ENCODE assay signal across 7 cellular contexts in genomic region chr7:35253182-35253679, GRCh38. TPM values are rescaled to one million over a fixed set of nuclear protein-coding genes. Genes with fewer than 3 reads are reported as not detected.
DNase-seq lines count a peak whose midpoint lies in the region; ATAC-seq and TF ChIP-seq lines count a peak whose summit lies in the region.

No MANE protein-coding gene starts in this region.

- H4K20me1 ChIP-seq in SK-N-SH (ENCODE audit: insufficient read depth) = no peaks in the 10 kb centered on the region; the same call in 1 of the 2 replicates

- H3K79me2 ChIP-seq in SK-N-SH (ENCODE audit: insufficient read depth) = peaks cover 32% of the 10 kb centered on the region

- TF ChIP-seq CTCF in SK-N-SH (IDR thresholded peaks at IDR 0.05) (no peak), heart left ventricle (IDR thresholded peaks at IDR 0.05) (no peak)

- peaks cover 14 to 45% of the 10 kb centered on the region in 2 experiments for H3K4me1 ChIP-seq in SK-N-SH (ENCODE audit: control insufficient read depth in 1 of 2, insufficient read depth in 2 of 2, low read depth in 1 of 2, low read length in 1 of 2)
- H3K4me1 ChIP-seq in heart left ventricle = peaks cover 0 to 25% (median 3%) of the 10 kb centered on the region in 12 donors

- POLR2A ChIA-PET in SK-N-SH (lab: Yijun Ruan, JAX) = no interaction called here

- CTCF ChIA-PET in SK-N-SH (lab: Yijun Ruan, JAX) = interaction anchor here (0.9 to 1.6 kb wide), 2 partner anchors 62 to 283 kb away, joined by 3 read pairs; no protein-coding TSS in a partner anchor

- H3K27ac ChIP-seq in SK-N-SH (ENCODE audit: low read depth in 2 of 2, low read length in 1 of 2) (peak overlapping the region; percentile 59 to 82), heart left ventricle (peak overlapping the region; percentile 80 to 97 (median 90))

- no peak for TF ChIP-seq RAD21 in SK-N-SH (IDR thresholded peaks at IDR 0.05; ENCODE audit: low read length)

- no peaks in the 10 kb centered on the region for H3K9me2 ChIP-seq in SK-N-SH

- H3K9ac ChIP-seq in SK-N-SH = peak overlapping the region; percentile 81

- DNase-seq in H7 (peak; percentile 79), SK-N-SH (peak; percentile 84), heart left ventricle (peak in 1 of 5 donors; percentile 28), retina (peak; percentile 84)

- peak overlapping the region; percentile 97 for H2AFZ ChIP-seq in SK-N-SH (ENCODE audit: low read depth)

- ATAC-seq in heart left ventricle (no peak), GM18502 (IDR thresholded peaks at IDR 0.05; ENCODE audit: poor library complexity, unreplicated experiment) (no peak), HG02852 (IDR thresholded peaks at IDR 0.05; ENCODE audit: unreplicated experiment) (no peak), GM18505 (IDR thresholded peaks at IDR 0.05; ENCODE audit: unreplicated experiment) (no peak)

- TF ChIP-seq POLR2A in heart left ventricle (IDR thresholded peaks at IDR 0.05) = no peak
- TF ChIP-seq POLR2A in GM18505 (IDR thresholded peaks at IDR 0.05; ENCODE audit: borderline replicate concordance, extremely low read depth, insufficient read depth, insufficient read length) = no peak

- no peaks in the 10 kb centered on the region for H3K9me3 ChIP-seq in SK-N-SH
- no peaks in the 10 kb centered on the region for H3K9me3 ChIP-seq in heart left ventricle

- H3K4me3 ChIP-seq in H7 (ENCODE audit: insufficient read depth, low read depth, low read length) (peak overlapping the region; percentile 50), SK-N-SH (ENCODE audit: low read depth in 2 of 2, low read length in 1 of 2) (peak overlapping the region; percentile 76 to 93), heart left ventricle (peak overlapping the region; percentile 47 to 90 (median 74))

- H3F3A ChIP-seq in SK-N-SH (replicated peaks; ENCODE audit: insufficient read depth) = no peaks in the 10 kb centered on the region

- H3K27me3 ChIP-seq in H7 (ENCODE audit: control insufficient read depth, insufficient read depth, low read length) = peaks cover 99% of the 10 kb centered on the region
- H3K27me3 ChIP-seq in SK-N-SH (ENCODE audit: insufficient read depth) = no peaks in the 10 kb centered on the region
- peaks cover 0 to 100% (median 19%) of the 10 kb centered on the region in 9 donors for H3K27me3 ChIP-seq in heart left ventricle

- WGBS in SK-N-SH (ENCODE audit: low lambda C conversion rate) = 7% methylated on average over 16 of the region's 29 CpGs
- 2% methylated on average over 23 to 29 of the region's 29 CpGs for WGBS in heart left ventricle, 4 donors

- TF ChIP-seq EP300 in SK-N-SH (IDR thresholded peaks at IDR 0.05; ENCODE audit: borderline replicate concordance in 1 of 2, low read depth in 1 of 2, low read length in 1 of 2) = no peak

- H3K36me3 ChIP-seq in H7 (replicated peaks; ENCODE audit: control insufficient read depth, insufficient read depth, low read length) (no peaks in the 10 kb centered on the region), SK-N-SH (replicated peaks in 1 of 2; ENCODE audit: control insufficient read depth in 1 of 2, insufficient read depth in 2 of 2, low read length in 1 of 2) (peaks cover under 1% of the 10 kb centered on the region in 2 experiments), heart left ventricle (peaks cover 0 to 11% (median 0%) of the 10 kb centered on the region in 9 donors)

- intact Hi-C loops in heart left ventricle (cut with DNase I) = loop anchor here in 8 of 10 donors (5.0 to 10.0 kb wide), 7 partner anchors 122 to 272 kb away; no protein-coding TSS in a partner anchor

- peak overlapping the region; percentile 98 for H3K4me2 ChIP-seq in SK-N-SH

TF ChIP-seq in SK-N-SH, 30 proteins besides CTCF, POLR2A, EP300 and RAD21:
- TF ChIP-seq SIN3A (IDR thresholded peaks at IDR 0.05; ENCODE audit: borderline replicate concordance, low read depth, low read length) = 0 out of 2 replicates have a peak, but pooled peaks have one; percentile 23
- TF ChIP-seq MXI1 (IDR thresholded peaks at IDR 0.05; ENCODE audit: low read depth, low read length) = no peak
- TF ChIP-seq, protein P1, sequence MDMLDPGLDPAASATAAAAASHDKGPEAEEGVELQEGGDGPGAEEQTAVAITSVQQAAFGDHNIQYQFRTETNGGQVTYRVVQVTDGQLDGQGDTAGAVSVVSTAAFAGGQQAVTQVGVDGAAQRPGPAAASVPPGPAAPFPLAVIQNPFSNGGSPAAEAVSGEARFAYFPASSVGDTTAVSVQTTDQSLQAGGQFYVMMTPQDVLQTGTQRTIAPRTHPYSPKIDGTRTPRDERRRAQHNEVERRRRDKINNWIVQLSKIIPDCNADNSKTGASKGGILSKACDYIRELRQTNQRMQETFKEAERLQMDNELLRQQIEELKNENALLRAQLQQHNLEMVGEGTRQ (IDR thresholded peaks at IDR 0.05; ENCODE audit: borderline replicate concordance, low read depth, low read length) = no peak
- TF ChIP-seq, protein P2, sequence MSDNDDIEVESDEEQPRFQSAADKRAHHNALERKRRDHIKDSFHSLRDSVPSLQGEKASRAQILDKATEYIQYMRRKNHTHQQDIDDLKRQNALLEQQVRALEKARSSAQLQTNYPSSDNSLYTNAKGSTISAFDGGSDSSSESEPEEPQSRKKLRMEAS (IDR thresholded peaks at IDR 0.05; ENCODE audit: low read depth) = peak; percentile 30; the same call in 1 of the 2 replicates
- TF ChIP-seq CHD2 (IDR thresholded peaks at IDR 0.05; ENCODE audit: low read length, partially characterized antibody) = no peak

RNA-seq across cellular contexts. Expression of gene TBX20, which starts 0.7 kb away (rescaled TPM):
- 0.30 and 0.69 TPM in 2 replicates for total RNA-seq in H7 (2014; rRNA removed; shearing (Covaris generic))
- polyA plus RNA-seq in SK-N-SH (2012; rRNA removed) (1.0 and 1.5 TPM in 2 replicates), heart left ventricle (10 to 100 TPM in 1 of 2 donors, 1 to 10 TPM in 1; 5.1 to 30.8 TPM)
- polyA plus RNA-seq in SK-N-SH (2012; cell fraction: cytosol; rRNA removed) = 0.62 and 0.80 TPM in 2 replicates
- 1.0 and 1.1 TPM in 2 replicates for polyA plus RNA-seq in SK-N-SH (2012; cell fraction: nucleus; rRNA removed)
- total RNA-seq in heart left ventricle = 100 to 1,000 TPM in 7 of 9 donors, 10 to 100 TPM in 2; 84.8 to 155 (median 127) TPM

Comparison
In these comparisons a context has a peak if more than half of its experiments do, and no peak if none do; other contexts are left out.
1. RNA of gene TBX20, which starts 0.7 kb away (total RNA-seq): 84.8 to 155 TPM in heart left ventricle; 0.30 to 0.69 TPM in H7; every median in the first group is over 10 times any median in the second.
2. Peak in every context shown above with its lines, with median percentiles within 50 percentile points of each other: H3K4me3 ChIP-seq.